Comparison of ENCODE assay signal across 1 cellular context in genomic region chr9:129383005-129383414, GRCh38.
TF ChIP-seq lines count a peak whose summit lies in the region.

No MANE protein-coding gene starts in this region.

TF ChIP-seq in H1, 55 proteins besides CTCF, POLR2A, EP300 and RAD21:
- TF ChIP-seq CHD7 (IDR thresholded peaks at IDR 0.05; ENCODE audit: insufficient replicate concordance, low read length) (no peak), SP1 (IDR thresholded peaks at IDR 0.05; ENCODE audit: low read depth, low read length) (peak; percentile 84), TCF12 (IDR thresholded peaks at IDR 0.05; ENCODE audit: low read depth, low read length) (peak; percentile 75; the same call in 1 of the 2 replicates), NANOG (IDR thresholded peaks at IDR 0.05; ENCODE audit: insufficient read depth, low read depth, low read length, poor library complexity, severe bottlenecking) (no peak), KDM4A (IDR thresholded peaks at IDR 0.05; ENCODE audit: low read depth, low read length, severe bottlenecking) (no peak), POLR2AphosphoS5 (IDR thresholded peaks at IDR 0.05; ENCODE audit: low read depth, low read length) (no peak), ASH2L (IDR thresholded peaks at IDR 0.05; ENCODE audit: low read length) (no peak)
